In the genomic region with DNA sequence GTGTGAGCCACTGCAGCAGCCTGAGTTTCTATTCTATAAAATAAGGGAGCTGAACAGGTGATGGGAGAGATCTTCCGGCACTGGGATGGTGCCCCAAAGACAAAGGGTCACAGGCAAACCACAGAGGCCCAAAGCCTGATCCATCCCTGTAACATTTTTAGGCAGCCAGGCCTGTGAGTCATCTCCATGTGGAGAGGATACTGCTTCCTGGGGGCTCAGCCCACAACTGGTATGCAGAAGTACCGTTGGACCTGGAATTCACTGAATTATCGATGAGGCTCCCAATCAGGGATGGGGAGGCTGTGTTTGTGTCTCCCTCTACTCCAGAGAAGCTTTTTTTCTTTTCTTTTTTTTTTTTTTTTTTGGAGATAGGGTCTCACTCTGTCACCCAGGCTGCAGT, we compare ENCODE assay signal across 12 cellular contexts. TPM values are rescaled to one million over a fixed set of nuclear protein-coding genes. Genes with fewer than 3 reads are reported as not detected.
DNase-seq lines count a peak whose midpoint lies in the region; ATAC-seq and TF ChIP-seq lines count a peak whose summit lies in the region.
"Had no signal": no experiment of that assay in that cellular context is flagged by ENCODE, and none has a peak within 500 bp of the region (broad histone marks: within the 10 kb centered on the region; RNA-seq: fewer than 3 reads in every experiment).

No MANE protein-coding gene starts in this region.

- H4K20me1 ChIP-seq in osteoblast (ENCODE audit: insufficient read depth, low read length) (peaks cover 7% of the 10 kb centered on the region), OCI-LY7 (ENCODE audit: insufficient read depth, low read length) (no peaks in the 10 kb centered on the region)

- POLR2A ChIA-PET in Panc1 (lab: Charles Lee), result interaction anchor here (0.7 kb wide), 1 partner anchor 133 kb away, joined by 6 read pairs; the partner anchor contains the start of gene IFI6
- POLR2A ChIA-PET in OCI-LY7 (lab: Charles Lee), result interaction anchor here (0.7 kb wide), 1 partner anchor 257 kb away, joined by 3 read pairs; no protein-coding TSS in a partner anchor

- H3K27me3 Mint-ChIP-seq in nephron progenitor cell (ENCODE audit: low read depth, poor library complexity), result peaks cover 12% of the 10 kb centered on the region
- H3K27me3 Mint-ChIP-seq: progenitor cell of endocrine pancreas had no signal

- WGBS in body of pancreas, 2 donors, result 70 to 78% methylated on average over 3 of the region's 3 CpGs

- TF ChIP-seq CTCF in Panc1 (IDR thresholded peaks at IDR 0.05), result no peak
- no peak for TF ChIP-seq CTCF in osteoblast (IDR thresholded peaks at IDR 0.05; ENCODE audit: extremely low read depth, low read depth, low read length)
- TF ChIP-seq CTCF in OCI-LY7 (conservative IDR thresholded peaks at IDR 0.05; ENCODE audit: low read length), result no peak
- TF ChIP-seq CTCF in nephron progenitor cell (IDR thresholded peaks at IDR 0.05), result no peak
- TF ChIP-seq CTCF in body of pancreas (IDR thresholded peaks at IDR 0.05), result no peak

- H3K9me3 ChIP-seq in Panc1 (ENCODE audit: control insufficient read depth, insufficient read depth, low read depth, low read length) (no peaks in the 10 kb centered on the region), osteoblast (ENCODE audit: low read depth, low read length) (no peaks in the 10 kb centered on the region), OCI-LY7 (ENCODE audit: low read length) (no peaks in the 10 kb centered on the region), body of pancreas (no peaks in the 10 kb centered on the region)

- peaks cover 2% of the 10 kb centered on the region; the same call in 1 of the 2 replicates for H3K36me3 ChIP-seq in Panc1 (ENCODE audit: control insufficient read depth, insufficient read depth, low read length)
- H3K36me3 ChIP-seq in osteoblast (ENCODE audit: insufficient read depth, low read length), result peaks cover 9% of the 10 kb centered on the region
- H3K36me3 ChIP-seq in OCI-LY7 (ENCODE audit: insufficient read depth, low read length), result no peaks in the 10 kb centered on the region
- H3K36me3 ChIP-seq in body of pancreas (replicated peaks in 1 of 2; ENCODE audit: insufficient read depth in 1 of 2, low read depth in 2 of 2), result no peaks in the 10 kb centered on the region

- H2AFZ ChIP-seq in osteoblast (ENCODE audit: low read length) (no peak overlapping the region), OCI-LY7 (ENCODE audit: low read length) (no peak overlapping the region)

- H3K4me3 Mint-ChIP-seq in nephron progenitor cell, result no peak overlapping the region

- ATAC-seq in Panc1, result no peak
- no peak for ATAC-seq in body of pancreas

- no peaks in the 10 kb centered on the region for H3K9me3 Mint-ChIP-seq in nephron progenitor cell

- CTCF ChIA-PET in Panc1 (lab: Charles Lee), result no interaction called here
- CTCF ChIA-PET in OCI-LY7 (lab: Charles Lee; ENCODE audit: unreplicated experiment), result no interaction called here

- H3K4me2 ChIP-seq in osteoblast (ENCODE audit: insufficient read depth, low read length), result peak overlapping the region; percentile 20
- H3K4me2 ChIP-seq in OCI-LY7 (ENCODE audit: low read length), result no peak overlapping the region

- H3K9me2 ChIP-seq in OCI-LY7 (ENCODE audit: insufficient read depth, low read length), result no peaks in the 10 kb centered on the region

- DNase-seq in Daoy (ENCODE audit: low read depth) (peak; percentile 81), Panc1 (ENCODE audit: low read depth, low spot score) (no peak), dedifferentiated amniotic fluid mesenchymal stem cell (ENCODE audit: extremely low spot score) (peak; percentile 47), osteoblast (ENCODE audit: insufficient read length, low spot score, missing footprints) (peak; percentile 91), OCI-LY7 (ENCODE audit: low spot score) (no peak), nephron progenitor cell (no peak), body of pancreas (no peak), NCI-H345 (lab: John Stamatoyannopoulos, UW) (no peak)
- DNase-seq: activated T-cell treated with anti-CD3 and anti-CD28 coated beads, Interleukin-2, amount 50 U/mL, for 1 hour; dorsolateral prefrontal cortex; NCI-H2029 treated with DMSO at 0.1 percent for 48 hours had no signal

- H3K4me1 ChIP-seq in Panc1 (ENCODE audit: control insufficient read depth, insufficient read depth, low read length), result peaks cover 75% of the 10 kb centered on the region
- H3K4me1 ChIP-seq in osteoblast (ENCODE audit: insufficient read depth, low read length), result peaks cover 61% of the 10 kb centered on the region
- no peaks in the 10 kb centered on the region for H3K4me1 ChIP-seq in OCI-LY7 (ENCODE audit: insufficient read depth, low read length, poor library complexity, severe bottlenecking)
- peaks cover 25% of the 10 kb centered on the region for H3K4me1 ChIP-seq in body of pancreas

- peak overlapping the region; percentile 50 for H3K27ac ChIP-seq in Panc1 (ENCODE audit: low read length)
- H3K27ac ChIP-seq in osteoblast (ENCODE audit: low read depth, low read length), result peak overlapping the region; percentile 94
- no peak overlapping the region for H3K27ac ChIP-seq in OCI-LY7 (ENCODE audit: low read depth, low read length, poor library complexity, severe bottlenecking)
- no peak overlapping the region for H3K27ac ChIP-seq in body of pancreas

- BruUV-seq in Panc1 (replicated peaks; lab: Mats Ljungman, UMichigan) (no TSS peak), OCI-LY7 (replicated peaks; lab: Mats Ljungman, UMichigan) (no TSS peak)

- intact Hi-C loops in Panc1 (cut with micrococcal nuclease; ENCODE audit: unreplicated experiment) (no loop called here), OCI-LY7 (cut with micrococcal nuclease; ENCODE audit: unreplicated experiment) (no loop called here), body of pancreas (cut with DNase I) (no loop called here)

- in situ Hi-C loops in Panc1 (cut with HindIII; ENCODE audit: low pct_unique_long_range_greater_than_20kb, low sequenced_read_pairs), result no loop called here

- peaks cover 78% of the 10 kb centered on the region for H3K4me1 Mint-ChIP-seq in nephron progenitor cell

- H3K27ac Mint-ChIP-seq in nephron progenitor cell, result no peak overlapping the region
- H3K27ac Mint-ChIP-seq: progenitor cell of endocrine pancreas had no signal

- peaks cover 50% of the 10 kb centered on the region for H3K79me2 ChIP-seq in osteoblast (ENCODE audit: insufficient read depth, low read length)
- no peaks in the 10 kb centered on the region for H3K79me2 ChIP-seq in OCI-LY7 (ENCODE audit: insufficient read depth, low read depth, low read length)

- H3K27me3 ChIP-seq in Panc1 (ENCODE audit: control insufficient read depth, insufficient read depth, low read length) (no peaks in the 10 kb centered on the region), osteoblast (ENCODE audit: insufficient read depth, low read length) (no peaks in the 10 kb centered on the region), body of pancreas (no peaks in the 10 kb centered on the region)
- H3K27me3 ChIP-seq: dorsolateral prefrontal cortex had no signal

- H3K36me3 Mint-ChIP-seq in nephron progenitor cell (ENCODE audit: low read depth), result peaks cover 34% of the 10 kb centered on the region

- H3K4me3 ChIP-seq in Panc1 (ENCODE audit: low read depth in 2 of 2, low read length in 2 of 2), result no peak overlapping the region
- no peak overlapping the region for H3K4me3 ChIP-seq in osteoblast (ENCODE audit: insufficient read depth, low read length)
- H3K4me3 ChIP-seq in OCI-LY7 (ENCODE audit: low read depth, low read length, poor library complexity, severe bottlenecking), result no peak overlapping the region
- H3K4me3 ChIP-seq in body of pancreas, result no peak overlapping the region
- H3K4me3 ChIP-seq: dorsolateral prefrontal cortex had no signal

- no peak for TF ChIP-seq POLR2A in body of pancreas (IDR thresholded peaks at IDR 0.05)

RNA-seq across cellular contexts. Expression of gene WASF2, which starts 48.8 kb away (rescaled TPM):
- total RNA-seq in Daoy (2014; rRNA removed; shearing (Covaris generic)), result 11.1 and 12.3 TPM in 2 replicates
- total RNA-seq in Panc1 (2021; ENCODE audit: unreplicated experiment), result 121 TPM
- 63.7 TPM for polyA plus RNA-seq in Panc1 (2012; ENCODE audit: insufficient read length)
- 24.5 and 24.6 TPM in 2 replicates for total RNA-seq in osteoblast
- total RNA-seq in OCI-LY7 (2014; rRNA removed; shearing (Covaris generic)), result 25.1 and 26.9 TPM in 2 replicates
- 106 and 110 TPM in 2 replicates for total RNA-seq in OCI-LY7 (2022)
- 10 to 100 TPM; 28.0 to 36.1 TPM for total RNA-seq in body of pancreas

Comparison
In these comparisons a context has a peak if more than half of its experiments do, and no peak if none do; other contexts are left out.
1. DNase-seq: peak in Daoy (single experiment), dedifferentiated amniotic fluid mesenchymal stem cell (single experiment) and osteoblast (single experiment); none in Panc1 (single experiment), OCI-LY7 (single experiment), nephron progenitor cell (single experiment), body of pancreas (0 of 4) and NCI-H345 (single experiment).
2. H3K27ac ChIP-seq: peak in Panc1 (single experiment) and osteoblast (single experiment); none in OCI-LY7 (single experiment) and body of pancreas (0 of 4).